In the genomic region with DNA sequence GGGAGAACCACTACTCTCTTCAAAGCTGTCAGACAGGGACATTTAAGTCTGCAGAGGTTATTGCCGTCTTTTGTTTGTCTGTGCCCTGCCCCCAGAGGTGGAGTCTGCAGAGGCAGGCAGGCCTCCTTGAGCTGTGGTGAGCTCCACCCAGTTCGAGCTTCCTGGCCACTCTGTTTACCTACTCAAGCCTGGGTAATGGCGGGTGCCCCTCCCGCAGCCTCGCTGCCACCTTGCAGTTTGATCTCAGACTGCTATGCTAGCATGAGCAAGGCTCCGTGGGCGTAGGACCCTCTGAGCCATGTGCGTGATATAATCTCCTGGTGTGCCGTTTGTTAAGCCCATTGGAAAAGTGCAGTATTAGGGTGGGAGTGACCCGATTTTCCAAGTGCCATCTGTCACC, we compare ENCODE assay signal across 9 cellular contexts. TPM values are rescaled to one million over a fixed set of nuclear protein-coding genes. Genes with fewer than 3 reads are reported as not detected.
DNase-seq lines count a peak whose midpoint lies in the region; ATAC-seq, FAIRE-seq and TF ChIP-seq lines count a peak whose summit lies in the region.
"Not testable (repeated sequence)": the region's sequence is repeated elsewhere in the genome, so short reads cannot be mapped to it uniquely, and the experiment has no call there.
"Had no signal": no experiment of that assay in that cellular context is flagged by ENCODE, and none has a peak within 500 bp of the region (broad histone marks: within the 10 kb centered on the region; RNA-seq: fewer than 3 reads in every experiment).

No MANE protein-coding gene starts in this region.

- not testable (repeated sequence) for TF ChIP-seq CTCF in A549 (IDR thresholded peaks at IDR 0.05); RWPE2 (IDR thresholded peaks at IDR 0.05; ENCODE audit: poor library complexity, severe bottlenecking); chondrocyte (IDR thresholded peaks at IDR 0.05); kidney (IDR thresholded peaks at IDR 0.05; ENCODE audit: borderline replicate concordance, extremely low read depth, insufficient read depth)

- DNase-seq in A549 (ENCODE audit: low read depth in 1 of 2, low spot score in 1 of 2) = not testable (repeated sequence)
- DNase-seq in HT-29 (ENCODE audit: low spot score) (peak; percentile 34), NCI-H82 (lab: John Stamatoyannopoulos, UW) (peak; percentile 20), RWPE2 (ENCODE audit: low spot score) (peak; percentile 30), chondrocyte (ENCODE audit: low spot score) (peak; percentile 60), kidney (peak; percentile 52)

- H3K4me1 ChIP-seq in A549; RWPE2 (ENCODE audit: insufficient read depth, poor library complexity, severe bottlenecking); kidney (ENCODE audit: control insufficient read depth in 1 of 2, insufficient read depth in 1 of 2, low read depth in 1 of 2, low read length in 2 of 2): not testable (repeated sequence)

- H3K36me3 ChIP-seq in RWPE2 (ENCODE audit: low read depth); kidney (ENCODE audit: control insufficient read depth in 1 of 2, insufficient read depth in 2 of 2, low read length in 2 of 2): not testable (repeated sequence)

- H3K4me1 Mint-ChIP-seq in chondrocyte (ENCODE audit: low read depth) = not testable (repeated sequence)

- TF ChIP-seq POLR2A in A549 (IDR thresholded peaks at IDR 0.05; ENCODE audit: low read length) = not testable (repeated sequence)

- 6% methylated on average over 5 of the region's 10 CpGs for WGBS in A549 (ENCODE audit: missing lambda C conversion rate)

- not testable (repeated sequence) for H3K9me3 ChIP-seq in A549; RWPE2 (ENCODE audit: severe bottlenecking); kidney (ENCODE audit: control insufficient read depth in 1 of 2, low read length in 2 of 2)

- peak overlapping the region; percentile 38; the same call in 1 of the 3 replicates for H3K4me2 ChIP-seq in A549

- H3K4me3 ChIP-seq in A549; RWPE2 (ENCODE audit: severe bottlenecking); kidney (ENCODE audit: low read length in 2 of 2): not testable (repeated sequence)

- H3K27me3 ChIP-seq in RWPE2 (ENCODE audit: insufficient read depth, poor library complexity, severe bottlenecking) = not testable (repeated sequence)

- not testable (repeated sequence) for H3K27me3 Mint-ChIP-seq in chondrocyte (ENCODE audit: low read depth)

- intact Hi-C loops in kidney (cut with DNase I) = not testable (repeated sequence)

- FAIRE-seq in A549 (lab: Jason Lieb, UNC); kidney (lab: Jason Lieb, UNC): not testable (repeated sequence)

- H3K27ac ChIP-seq in A549; RWPE2 (ENCODE audit: poor library complexity, severe bottlenecking); kidney (ENCODE audit: low read depth in 2 of 2, low read length in 2 of 2): not testable (repeated sequence)

- POLR2A ChIA-PET in A549 (lab: Yijun Ruan, JAX) = not testable (repeated sequence)

- not testable (repeated sequence) for H3K9ac ChIP-seq in kidney (ENCODE audit: low read length in 2 of 2)

- H3K27ac Mint-ChIP-seq in chondrocyte (ENCODE audit: unreplicated experiment) = not testable (repeated sequence)

- ATAC-seq in A549; RWPE2 (ENCODE audit: low read depth): not testable (repeated sequence)

- H3K9me3 Mint-ChIP-seq in chondrocyte (ENCODE audit: low read depth) = peaks cover 33% of the 10 kb centered on the region

- TF ChIP-seq RAD21 in A549 (conservative IDR thresholded peaks at IDR 0.05 in 1 of 2, IDR thresholded peaks at IDR 0.05 in 1 of 2) = not testable (repeated sequence)

- not testable (repeated sequence) for TF ChIP-seq EP300 in A549 (IDR thresholded peaks at IDR 0.05)

- CTCF ChIA-PET in A549 (lab: Yijun Ruan, JAX) = not testable (repeated sequence)

- not testable (repeated sequence) for H3K36me3 Mint-ChIP-seq in chondrocyte (ENCODE audit: low read depth)

- H3K4me3 Mint-ChIP-seq in chondrocyte (ENCODE audit: unreplicated experiment) = not testable (repeated sequence)

RNA-seq across cellular contexts. Expression of a gene that starts 54.0 kb away (rescaled TPM):
- polyA plus RNA-seq in A549 (2011; rRNA removed) (not detected in 2 replicates), A549 (2017; fragmentation: RNase III; extraction: RNeasy Plus Mini Kit Qiagen cat#74134 plus additional on column Dnase treatment) (not detected in 3 replicates), kidney (ENCODE audit: insufficient read depth, low read depth, low replicate concordance) (0.49 TPM)
- not detected in 2 replicates for polyA plus RNA-seq in A549 (2012; cell fraction: cytosol; rRNA removed)
- polyA plus RNA-seq in A549 (2012; cell fraction: nucleus; rRNA removed) = not detected in 2 replicates
- polyA minus RNA-seq in A549 (2011; rRNA and poly(A)+ RNA removed) = 0.33 TPM in 1 of 2 replicates, not detected in the other
- not detected in 2 replicates for total RNA-seq in HT-29 (2014; rRNA removed; shearing (Covaris generic))
- total RNA-seq in chondrocyte (3.3 TPM in 1 of 3 replicates, not detected in the others), kidney (19.4 TPM)
- total RNA-seq: CD4-positive, alpha-beta T cell; CD8-positive, alpha-beta memory T cell had no signal
- polyA plus RNA-seq: CD14-positive monocyte; CD8-positive, alpha-beta memory T cell had no signal
